ENCODE assay signal across 8 cellular contexts in the genomic region with DNA sequence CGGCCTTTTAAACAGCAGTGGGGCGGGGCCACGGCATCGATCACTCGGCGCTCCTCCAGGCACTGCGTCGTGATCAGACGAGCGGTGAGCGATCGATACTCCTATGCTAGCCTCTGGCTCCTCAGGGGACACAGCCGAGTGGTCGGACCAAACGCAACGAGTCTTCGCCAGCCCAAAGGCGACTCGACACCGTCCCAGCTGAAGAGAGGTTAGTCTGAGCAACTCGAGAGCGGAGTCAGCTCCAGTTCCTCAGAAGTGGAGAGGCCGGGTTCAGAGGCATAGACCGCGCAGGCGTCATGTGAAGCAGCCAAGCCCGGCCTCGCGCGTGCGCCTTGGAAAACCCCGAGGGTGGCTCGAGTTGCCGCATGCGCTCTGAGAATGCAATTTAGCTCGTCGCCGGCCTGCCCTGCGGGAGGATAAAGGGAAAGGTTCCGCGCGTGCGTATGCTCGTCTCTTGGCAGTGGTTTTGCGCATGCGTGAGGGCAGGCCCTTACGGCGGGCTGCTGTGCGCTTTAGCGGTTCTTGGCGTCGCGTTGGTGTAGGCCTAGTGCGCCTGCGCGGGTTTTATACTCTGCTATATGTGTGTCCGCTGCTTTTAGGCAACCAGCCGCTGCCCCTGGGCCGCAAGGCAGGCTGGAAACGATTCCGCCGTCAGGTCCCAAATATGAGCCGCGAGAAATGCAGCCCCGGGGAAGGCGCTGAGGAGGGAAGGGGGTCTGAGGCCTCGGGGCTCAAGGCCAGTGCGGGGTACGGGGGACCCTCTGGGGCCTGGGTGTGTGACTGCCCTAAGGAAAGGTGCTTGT. TPM values are rescaled to one million over a fixed set of nuclear protein-coding genes. Genes with fewer than 3 reads are reported as not detected.
DNase-seq lines count a peak whose midpoint lies in the region; ATAC-seq and TF ChIP-seq lines count a peak whose summit lies in the region.

A gene (plus strand): TSS at position 98 of the 803 bp plus-strand sequence. CDS start 6,598 bp downstream, outside the sequence.

- peak within 1 kb of the TSS; percentile 96 for H4K91ac ChIP-seq in trophoblast cell (ENCODE audit: low read depth, low read length)

- H4K8ac ChIP-seq in trophoblast cell (ENCODE audit: low read depth, low read length), result peak within 1 kb of the TSS; percentile 97

- peak within 1 kb of the TSS; percentile 80 for H3K27ac ChIP-seq in trophoblast cell (ENCODE audit: low read depth, low read length)

- peak within 1 kb of the TSS; percentile 97 for H3K9ac ChIP-seq in adipocyte (ENCODE audit: low read length)
- H3K9ac ChIP-seq in trophoblast cell (ENCODE audit: low read length), result peak within 1 kb of the TSS; percentile 93

- peak; percentile 100 for DNase-seq in GM12865 (ENCODE audit: low read depth)
- DNase-seq in NCI-H1417 treated with DMSO at 0.1 percent for 48 hours (lab: John Stamatoyannopoulos, UW), result peak; percentile 92
- DNase-seq in SW480 (ENCODE audit: low spot score), result peak; percentile 99
- DNase-seq in adipocyte (ENCODE audit: low read depth), result peak; percentile 100
- DNase-seq in cardiac septum (ENCODE audit: low spot score), result peak; percentile 100
- DNase-seq in trophoblast cell, result peak; percentile 100
- peak; percentile 100 for DNase-seq in type B pancreatic cell (ENCODE audit: extremely low spot score, unreplicated experiment)

- H3K9me3 ChIP-seq in adipocyte (ENCODE audit: control insufficient read depth, low read length) (no peaks in the 10 kb centered on the region), trophoblast cell (ENCODE audit: insufficient read depth, low read depth, low read length) (no peaks in the 10 kb centered on the region)

- peak within 1 kb of the TSS; percentile 58 for H2AK5ac ChIP-seq in trophoblast cell (ENCODE audit: low read length)

- no peak for TF ChIP-seq CTCF in GM12865 (IDR thresholded peaks at IDR 0.05; ENCODE audit: insufficient read depth, low read depth, low read length, missing control alignments)
- no peak for TF ChIP-seq CTCF in type B pancreatic cell (conservative IDR thresholded peaks at IDR 0.05)

- peak within 1 kb of the TSS; percentile 99 for H3K27ac Mint-ChIP-seq in type B pancreatic cell

- H3K4me3 Mint-ChIP-seq in type B pancreatic cell, result peak within 1 kb of the TSS; percentile 100

- WGBS in trophoblast cell (ENCODE audit: extremely low coverage, insufficient coverage, insufficient read length), result no CpG with 5 or more reads among the region's 69 CpGs

- no peaks in the 10 kb centered on the region for H3K9me3 Mint-ChIP-seq in type B pancreatic cell

- H3K4me1 ChIP-seq in adipocyte (ENCODE audit: control insufficient read depth, insufficient read depth, low read length) (peaks cover 16% of the 10 kb centered on the region), trophoblast cell (ENCODE audit: control insufficient read depth in 1 of 2, insufficient read depth in 2 of 2, low read length in 2 of 2) (peaks cover 3 to 12% of the 10 kb centered on the region in 2 experiments)

- H3K36me3 ChIP-seq in adipocyte (ENCODE audit: control insufficient read depth, insufficient read depth, low read length, severe bottlenecking) (no peaks in the 10 kb centered on the region), trophoblast cell (ENCODE audit: control insufficient read depth in 1 of 2, insufficient read depth in 2 of 2, low read length in 2 of 2) (peaks cover 0 to 2% of the 10 kb centered on the region in 2 experiments)

- peaks cover 4% of the 10 kb centered on the region for H3K27me3 Mint-ChIP-seq in type B pancreatic cell

- H3K4me2 ChIP-seq in trophoblast cell (ENCODE audit: low read length), result peak within 1 kb of the TSS; percentile 95

- no peak within 1 kb of the TSS for H3K23ac ChIP-seq in trophoblast cell (ENCODE audit: low read length)

- H3K79me1 ChIP-seq in trophoblast cell (ENCODE audit: low read length), result peaks cover 6% of the 10 kb centered on the region

- peak within 1 kb of the TSS; percentile 97 for H3K14ac ChIP-seq in trophoblast cell (ENCODE audit: low read length)

- H2AFZ ChIP-seq in trophoblast cell (ENCODE audit: insufficient read depth, low read length, poor library complexity), result peak within 1 kb of the TSS; percentile 85

- H3K36me3 Mint-ChIP-seq in type B pancreatic cell, result no peaks in the 10 kb centered on the region

- peaks cover 3% of the 10 kb centered on the region for H3K27me3 ChIP-seq in adipocyte (replicated peaks; ENCODE audit: control insufficient read depth, insufficient read depth, low read length)
- H3K27me3 ChIP-seq in trophoblast cell (ENCODE audit: insufficient read depth, low read length), result no peaks in the 10 kb centered on the region

- peak within 1 kb of the TSS; percentile 81 for H4K12ac ChIP-seq in trophoblast cell (ENCODE audit: low read depth, low read length)

- no peak within 1 kb of the TSS for H2BK12ac ChIP-seq in trophoblast cell (ENCODE audit: low read length)

- H3K79me2 ChIP-seq in trophoblast cell (ENCODE audit: control insufficient read depth, insufficient read depth, low read length, poor library complexity), result peaks cover 6% of the 10 kb centered on the region

- peak; percentile 89 for ATAC-seq in HG02763 (IDR thresholded peaks at IDR 0.05; ENCODE audit: unreplicated experiment)

- peak within 1 kb of the TSS; percentile 74 for H2BK120ac ChIP-seq in trophoblast cell (ENCODE audit: insufficient read depth, low read length, poor library complexity)

- peaks cover 12% of the 10 kb centered on the region for H3K4me1 Mint-ChIP-seq in type B pancreatic cell (ENCODE audit: unreplicated experiment)

- H3K4me3 ChIP-seq in GM12865 (ENCODE audit: low read depth, low read length) (peak within 1 kb of the TSS; percentile 78), adipocyte (ENCODE audit: low read length) (peak within 1 kb of the TSS; percentile 91), trophoblast cell (ENCODE audit: low read depth, low read length) (peak within 1 kb of the TSS; percentile 82)

- H3K18ac ChIP-seq in trophoblast cell (ENCODE audit: low read length), result peak within 1 kb of the TSS; percentile 94

- H2BK5ac ChIP-seq in trophoblast cell (ENCODE audit: low read depth, low read length, poor library complexity), result peak within 1 kb of the TSS; percentile 92

- intact Hi-C loops in cardiac septum (cut with DNase I), result no loop called here

- peak within 1 kb of the TSS; percentile 80 for H3K4ac ChIP-seq in trophoblast cell (ENCODE audit: low read depth, low read length)

RNA-seq across cellular contexts. Expression of the gene that starts here (rescaled TPM):
- total RNA-seq in cardiac septum, result 3.0 TPM
- polyA plus RNA-seq in trophoblast cell (2013), result 1.7 and 1.8 TPM in 2 replicates
- total RNA-seq in type B pancreatic cell (ENCODE audit: low replicate concordance), result 6.3 and 11.1 TPM in 2 replicates

Comparison
In these comparisons a context has a peak if more than half of its experiments do, and no peak if none do; other contexts are left out.
1. Peak in every context shown above with its lines: DNase-seq, ATAC-seq, H3K4me3 ChIP-seq and H3K27ac ChIP-seq.